15 cellular contexts compared by ENCODE assay signal in the genomic region with DNA sequence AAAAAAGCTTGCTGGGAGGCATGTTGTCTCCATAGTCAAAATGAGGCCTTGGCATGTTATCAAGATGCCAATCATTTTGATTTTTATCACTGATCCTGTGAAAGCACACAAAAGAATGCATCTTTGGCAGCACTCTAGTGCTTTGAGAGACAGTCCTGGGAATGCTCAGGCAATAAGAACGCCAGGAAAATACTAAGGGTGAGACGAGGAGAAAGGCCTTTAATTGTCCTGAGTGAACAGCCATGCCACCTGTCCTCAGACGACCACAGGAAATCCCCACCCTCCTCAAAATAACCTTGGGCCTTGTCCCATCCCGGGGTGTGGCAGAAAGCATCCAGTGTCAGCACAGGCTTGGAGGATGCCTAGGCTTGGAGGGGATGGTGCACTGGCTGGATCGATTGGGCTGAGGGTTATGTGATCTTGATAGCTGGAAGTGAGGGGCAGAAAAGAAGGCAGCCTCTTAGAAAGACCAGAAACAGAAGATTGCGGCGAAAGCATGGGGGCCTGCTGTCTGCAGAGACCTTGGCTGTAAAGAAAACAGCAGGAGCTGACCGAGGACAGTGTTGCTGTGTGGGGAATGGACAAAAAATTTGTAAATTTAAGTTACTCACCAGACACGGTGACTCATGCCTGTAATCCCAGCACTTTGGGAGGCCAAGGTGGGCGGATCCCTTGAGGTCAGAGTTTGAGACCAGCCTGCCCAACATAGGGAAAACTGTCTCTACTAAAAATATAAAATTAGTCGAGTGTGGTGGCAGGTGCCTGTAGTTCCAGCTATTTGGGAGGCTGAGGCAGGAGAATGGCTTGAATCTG. TPM values are rescaled to one million over a fixed set of nuclear protein-coding genes. Genes with fewer than 3 reads are reported as not detected.
DNase-seq lines count a peak whose midpoint lies in the region; ATAC-seq, FAIRE-seq and TF ChIP-seq lines count a peak whose summit lies in the region.
"Had no signal": no experiment of that assay in that cellular context is flagged by ENCODE, and none has a peak within 500 bp of the region (broad histone marks: within the 10 kb centered on the region; RNA-seq: fewer than 3 reads in every experiment).

No MANE protein-coding gene starts in this region.

- no peaks in the 10 kb centered on the region for H3K27me3 ChIP-seq in K562 (ENCODE audit: control insufficient read depth in 2 of 2, insufficient read depth in 2 of 2, low read length in 2 of 2)
- H3K27me3 ChIP-seq in right atrium auricular region = no peaks in the 10 kb centered on the region

- H3K79me2 ChIP-seq in K562 (ENCODE audit: control insufficient read depth, insufficient read depth, low read length) = peaks cover 4% of the 10 kb centered on the region

- TF ChIP-seq POLR2A in K562 (conservative IDR thresholded peaks at IDR 0.05) = no peak

- H3K9me1 ChIP-seq in K562 (ENCODE audit: control insufficient read depth, insufficient read depth, low read length) = no peaks in the 10 kb centered on the region

- no TSS peak for BruUV-seq in K562 (replicated peaks; lab: Mats Ljungman, UMichigan)

- WGBS in K562 (ENCODE audit: insufficient coverage, low coverage, missing lambda C conversion rate) = 17% methylated on average over 11 of the region's 11 CpGs

- no peaks in the 10 kb centered on the region; the same call in 2 of the 3 replicates for H3K36me3 ChIP-seq in K562 (ENCODE audit: control insufficient read depth, insufficient read depth, low read length)
- H3K36me3 ChIP-seq in mucosa of descending colon (ENCODE audit: low read depth) = no peaks in the 10 kb centered on the region
- H3K36me3 ChIP-seq in right atrium auricular region = no peaks in the 10 kb centered on the region

- intact Hi-C loops in K562 (cut with micrococcal nuclease) (no loop called here), mucosa of descending colon (cut with DNase I, micrococcal nuclease) (no loop called here)

- no peak for TF ChIP-seq EP300 in K562 (IDR thresholded peaks at IDR 0.05; ENCODE audit: low read length)

- H3K27ac ChIP-seq in K562 (ENCODE audit: extremely low read depth, low read depth, low read length) = no peak overlapping the region
- H3K27ac ChIP-seq in right atrium auricular region = no peak overlapping the region

- POLR2A ChIA-PET in K562 (lab: Yijun Ruan, JAX) = interaction anchor here (0.6 to 0.8 kb wide), 3 partner anchors 40 to 168 kb away, joined by 3 read pairs; no protein-coding TSS in a partner anchor

- TF ChIP-seq RAD21 in K562 (CRISPR knock-in tag; conservative IDR thresholded peaks at IDR 0.05 in 1 of 2, IDR thresholded peaks at IDR 0.05 in 1 of 2) = no peak

- peak overlapping the region in 1 of 2 experiments; percentile 32; a peak in 2 of 4 replicates for H3K9ac ChIP-seq in K562 (ENCODE audit: insufficient read depth in 1 of 2, low read depth in 2 of 2, low read length in 2 of 2)

- FAIRE-seq in K562 (lab: Jason Lieb, UNC) = peak; percentile 67

- H3K27ac Mint-ChIP-seq in nephron progenitor cell = no peak overlapping the region
- H3K27ac Mint-ChIP-seq: activated naive CD4-positive, alpha-beta T cell treated with anti-CD3 and anti-CD28 coated beads, Interleukin-2, amount 50 U/mL, for 24 hours; effector memory CD8-positive, alpha-beta T cell; natural killer cell; stimulated activated naive CD8-positive, alpha-beta T cell treated with anti-CD3 and anti-CD28 coated beads, Interleukin-15, amount 100 ng/mL, for 72 hours had no signal

- H3K4me1 Mint-ChIP-seq in nephron progenitor cell = no peaks in the 10 kb centered on the region
- H3K4me1 Mint-ChIP-seq: natural killer cell; stimulated activated naive CD8-positive, alpha-beta T cell treated with anti-CD3 and anti-CD28 coated beads, Interleukin-15, amount 100 ng/mL, for 72 hours had no signal

- DNase-seq in AG20443 (ENCODE audit: low spot score) (peak; percentile 73), MV-4-11 (lab: John Stamatoyannopoulos, UW) (peak; percentile 50), K562 (ENCODE audit: extremely low read depth in 1 of 4, low spot score in 3 of 4) (peak in 2 of 4 experiments; percentile 44 to 71), mucosa of descending colon (no peak), midbrain (lab: John Stamatoyannopoulos, UW) (no peak), nephron progenitor cell (no peak), right atrium auricular region (ENCODE audit: low spot score) (no peak), hypothalamus (lab: John Stamatoyannopoulos, UW) (no peak)
- DNase-seq: activated CD4-positive, alpha-beta T cell treated with anti-CD3 and anti-CD28 coated beads, Interleukin-2, amount 50 U/mL, for 1 hour; effector memory CD8-positive, alpha-beta T cell; natural killer cell; NCI-H446; stimulated activated CD4-positive, alpha-beta T cell treated with anti-CD3 and anti-CD28 coated beads, Interleukin-2, amount 100 ng/mL, for 24 hours; stimulated activated naive CD8-positive, alpha-beta T cell treated with anti-CD3 and anti-CD28 coated beads, Interleukin-15, amount 100 ng/mL, for 72 hours had no signal

- no peaks in the 10 kb centered on the region for H3K9me3 Mint-ChIP-seq in nephron progenitor cell
- H3K9me3 Mint-ChIP-seq: activated naive CD4-positive, alpha-beta T cell treated with anti-CD3 and anti-CD28 coated beads, Interleukin-2, amount 50 U/mL, for 24 hours; effector memory CD8-positive, alpha-beta T cell; natural killer cell; stimulated activated naive CD8-positive, alpha-beta T cell treated with anti-CD3 and anti-CD28 coated beads, Interleukin-15, amount 100 ng/mL, for 72 hours had no signal

- CTCF ChIA-PET in K562 (lab: Yijun Ruan, JAX; ENCODE audit: low intra/inter-chr PET ratio) = no interaction called here

- H3K4me1 ChIP-seq in K562 (replicated peaks in 1 of 2; ENCODE audit: control insufficient read depth in 2 of 2, insufficient read depth in 2 of 2, low read length in 2 of 2) (peaks cover 4 to 11% of the 10 kb centered on the region in 2 experiments; a peak in 3 of 5 replicates), mucosa of descending colon (ENCODE audit: low read depth) (no peaks in the 10 kb centered on the region), right atrium auricular region (no peaks in the 10 kb centered on the region)

- H3K4me3 Mint-ChIP-seq in nephron progenitor cell = no peak overlapping the region
- H3K4me3 Mint-ChIP-seq: activated naive CD4-positive, alpha-beta T cell treated with anti-CD3 and anti-CD28 coated beads, Interleukin-2, amount 50 U/mL, for 24 hours; effector memory CD8-positive, alpha-beta T cell; natural killer cell; stimulated activated naive CD8-positive, alpha-beta T cell treated with anti-CD3 and anti-CD28 coated beads, Interleukin-15, amount 100 ng/mL, for 72 hours had no signal

- peak; percentile 66 for ATAC-seq in K562
- peak; percentile 31 for ATAC-seq in mucosa of descending colon
- ATAC-seq: effector memory CD8-positive, alpha-beta T cell; natural killer cell; stimulated activated naive CD8-positive, alpha-beta T cell treated with anti-CD3 and anti-CD28 coated beads, Interleukin-15, amount 100 ng/mL, for 72 hours had no signal

- peak overlapping the region; percentile 27 for H2AFZ ChIP-seq in K562 (ENCODE audit: low read depth, low read length)

- 0 out of 2 replicates have a peak, but pooled peaks cover 3% of the 10 kb centered on the region for H4K20me1 ChIP-seq in K562 (replicated peaks; ENCODE audit: control insufficient read depth, insufficient read depth, low read length)

- H3K4me3 ChIP-seq in K562 (no peak overlapping the region), mucosa of descending colon (no peak overlapping the region), right atrium auricular region (no peak overlapping the region)

- H3K27me3 Mint-ChIP-seq in nephron progenitor cell (ENCODE audit: low read depth, poor library complexity) = peaks cover 31% of the 10 kb centered on the region

- in situ Hi-C loops in K562 (cut with MboI) = loop anchor here (5.0 kb wide), 2 partner anchors 176 to 444 kb away; no protein-coding TSS in a partner anchor

- TF ChIP-seq CTCF in K562 (IDR thresholded peaks at IDR 0.05 in 2 of 3, conservative IDR thresholded peaks at IDR 0.05 in 1 of 3; ENCODE audit: insufficient read depth in 2 of 3, low read depth in 1 of 3, low read length in 3 of 3) = no peak
- no peak for TF ChIP-seq CTCF in mucosa of descending colon (IDR thresholded peaks at IDR 0.05)
- TF ChIP-seq CTCF in nephron progenitor cell (IDR thresholded peaks at IDR 0.05) = no peak
- TF ChIP-seq CTCF in right atrium auricular region (IDR thresholded peaks at IDR 0.05) = no peak

- H3K9me3 ChIP-seq in K562 (replicated peaks; ENCODE audit: control insufficient read depth, insufficient read depth, low read depth, low read length) = no peaks in the 10 kb centered on the region
- H3K9me3 ChIP-seq in mucosa of descending colon = no peaks in the 10 kb centered on the region
- no peaks in the 10 kb centered on the region for H3K9me3 ChIP-seq in right atrium auricular region

- no peak overlapping the region; the same call in 1 of the 2 replicates for H3K4me2 ChIP-seq in K562 (ENCODE audit: insufficient read depth, low read length)

- no peaks in the 10 kb centered on the region for H3K36me3 Mint-ChIP-seq in nephron progenitor cell (ENCODE audit: low read depth)
- H3K36me3 Mint-ChIP-seq: activated naive CD4-positive, alpha-beta T cell treated with anti-CD3 and anti-CD28 coated beads, Interleukin-2, amount 50 U/mL, for 24 hours; natural killer cell had no signal

TF ChIP-seq in K562, 482 proteins besides CTCF, POLR2A, EP300 and RAD21 (continues in another document):
- TF ChIP-seq ZNF354B (CRISPR knock-in tag; IDR thresholded peaks at IDR 0.05) (no peak), FOSL1 (tag; conservative IDR thresholded peaks at IDR 0.05) (peak; percentile 90), SMARCC2 (IDR thresholded peaks at IDR 0.05; ENCODE audit: low read depth) (0 out of 2 replicates have a peak, but pooled peaks have one; percentile 53)

RNA-seq across cellular contexts. Expression of gene TMEM158, which starts 7.3 kb away (rescaled TPM):
- total RNA-seq in K562 (2011; cell fraction: chromatin; rRNA removed; ENCODE audit: low replicate concordance) = 17.6 and 30.8 TPM in 2 replicates
- total RNA-seq in K562 (2011; cell fraction: nucleolus; rRNA removed) = 39.3 and 69.5 TPM in 2 replicates
- 34.5 and 58.6 TPM in 2 replicates for total RNA-seq in K562 (2011; cell fraction: nucleoplasm; rRNA removed)
- 23.6 and 24.7 TPM in 2 replicates for total RNA-seq in K562 (2014; rRNA removed)
- total RNA-seq in K562 (2014; rRNA removed; fragmentation: Illumina TruSeq; extraction: Trizol) = 6.8 and 9.5 TPM in 2 replicates
- 3.7 and 4.1 TPM in 2 replicates for total RNA-seq in K562 (2015; rRNA removed; fragmentation: Illumina TruSeq; extraction: Trizol)
- total RNA-seq in K562 (2021) = 33.2 and 46.5 TPM in 2 replicates
- 17.0 and 32.4 TPM in 2 replicates for polyA plus RNA-seq in K562 (2011; rRNA removed)
- polyA plus RNA-seq in K562 (2011; cell fraction: cytosol; rRNA removed) = 23.8 and 166 TPM in 2 replicates
- 20.8 and 52.4 TPM in 2 replicates for polyA plus RNA-seq in K562 (2011; cell fraction: nucleus; rRNA removed)
- 15.6 and 28.2 TPM in 2 replicates for polyA plus RNA-seq in K562 (2012)
- polyA plus RNA-seq in K562 (2014; fragmentation: Illumina TruSeq; extraction: Trizol) = 8.4 and 12.6 TPM in 2 replicates
- polyA plus RNA-seq in K562 (2014; fragmentation: Nextera tagmentation; extraction: Ambion mirVana) = 1 to 10 TPM; 2.2 to 2.6 TPM
- 18.9 and 24.6 TPM in 2 replicates for polyA plus RNA-seq in K562 (2014; rRNA removed)
- polyA minus RNA-seq in K562 (2011; rRNA and poly(A)+ RNA removed) = 5.0 and 12.8 TPM in 2 replicates
- polyA minus RNA-seq in K562 (2011; cell fraction: cytosol; rRNA and poly(A)+ RNA removed) = 36.2 and 47.6 TPM in 2 replicates
- 8.7 and 12.8 TPM in 2 replicates for polyA minus RNA-seq in K562 (2011; cell fraction: nucleus; rRNA and poly(A)+ RNA removed)
- total RNA-seq in mucosa of descending colon = 10 to 100 TPM in 1 of 3 donors, 1 to 10 TPM in 2; 1.9 to 15.2 (median 6.1) TPM
- not detected for total RNA-seq in right atrium auricular region

Comparison
In these comparisons a context has a peak if more than half of its experiments do, and no peak if none do; other contexts are left out.
1. DNase-seq: peak in AG20443 (single experiment) and MV-4-11 (single experiment); none in mucosa of descending colon (0 of 3), midbrain (single experiment), nephron progenitor cell (single experiment), right atrium auricular region (single experiment) and hypothalamus (0 of 51).